11 cellular contexts compared by ENCODE assay signal in the genomic region with DNA sequence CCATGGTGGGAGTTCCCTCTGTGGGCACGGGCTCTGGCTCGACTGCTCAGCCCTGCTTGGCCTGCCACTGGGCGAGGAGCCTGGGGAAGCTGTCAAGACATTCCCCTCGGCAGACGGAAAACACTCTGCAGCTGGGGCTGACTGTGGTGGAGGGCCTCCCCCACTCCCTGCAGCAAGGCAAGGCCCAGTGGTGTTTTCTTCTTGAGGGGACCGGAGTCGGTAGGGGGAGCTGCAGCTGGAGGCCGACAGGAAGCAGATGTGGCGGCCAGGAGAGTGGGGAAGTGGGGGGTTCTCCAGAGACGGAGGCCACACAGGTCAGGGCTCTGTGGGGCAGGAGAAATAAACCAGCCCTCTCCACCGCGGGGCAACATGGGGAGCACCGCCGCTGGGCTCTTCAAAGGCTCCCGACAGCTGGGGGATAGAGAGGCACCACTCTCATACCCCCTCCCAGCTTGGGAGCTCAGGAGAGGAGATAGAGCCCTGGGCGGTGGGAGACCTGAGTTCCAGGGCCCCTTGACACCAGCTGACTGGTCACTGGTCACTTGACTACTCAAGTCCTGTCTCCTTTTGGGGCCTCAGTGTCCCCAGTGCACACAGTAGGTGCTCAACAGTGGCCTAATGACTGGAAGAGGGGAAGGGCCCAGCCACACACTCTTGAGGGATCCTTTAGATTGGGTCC. TPM values are rescaled to one million over a fixed set of nuclear protein-coding genes. Genes with fewer than 3 reads are reported as not detected.
DNase-seq lines count a peak whose midpoint lies in the region; ATAC-seq lines count a peak whose summit lies in the region.
"Had no signal": no experiment of that assay in that cellular context is flagged by ENCODE, and none has a peak within 500 bp of the region (broad histone marks: within the 10 kb centered on the region; RNA-seq: fewer than 3 reads in every experiment).

No MANE protein-coding gene starts in this region.

- no peaks in the 10 kb centered on the region for H3K4me1 Mint-ChIP-seq in activated CD8-positive, alpha-beta memory T cell treated with anti-CD3 and anti-CD28 coated beads, Interleukin-2, amount 10 ng/mL, durations not matched to agents 7 days and 5 days

- in situ Hi-C loops in G401 (cut with HindIII; ENCODE audit: low sequenced_read_pairs) = no loop called here

- CTCF ChIA-PET in activated CD8-positive, alpha-beta memory T cell treated with anti-CD3 and anti-CD28 coated beads, Interleukin-2, amount 10 ng/mL, durations not matched to agents 7 days and 5 days (lab: Charles Lee) = interaction anchor here (0.7 to 1.7 kb wide), 4 partner anchors 10 to 97 kb away, joined by 3 to 9 read pairs (median 4); no protein-coding TSS in a partner anchor

- no peaks in the 10 kb centered on the region for H3K36me3 Mint-ChIP-seq in activated CD8-positive, alpha-beta memory T cell treated with anti-CD3 and anti-CD28 coated beads, Interleukin-2, amount 10 ng/mL, durations not matched to agents 7 days and 5 days
- H3K36me3 Mint-ChIP-seq: naive thymus-derived CD8-positive, alpha-beta T cell had no signal

- H3K4me3 Mint-ChIP-seq in activated CD8-positive, alpha-beta memory T cell treated with anti-CD3 and anti-CD28 coated beads, Interleukin-2, amount 10 ng/mL, durations not matched to agents 7 days and 5 days = no peak overlapping the region
- H3K4me3 Mint-ChIP-seq: naive thymus-derived CD8-positive, alpha-beta T cell had no signal

- H3K27ac Mint-ChIP-seq in activated CD8-positive, alpha-beta memory T cell treated with anti-CD3 and anti-CD28 coated beads, Interleukin-2, amount 10 ng/mL, durations not matched to agents 7 days and 5 days = no peak overlapping the region

- H3K9me3 Mint-ChIP-seq in activated CD8-positive, alpha-beta memory T cell treated with anti-CD3 and anti-CD28 coated beads, Interleukin-2, amount 10 ng/mL, durations not matched to agents 7 days and 5 days (ENCODE audit: low read depth) = no peaks in the 10 kb centered on the region
- H3K9me3 Mint-ChIP-seq: naive thymus-derived CD8-positive, alpha-beta T cell had no signal

- no peaks in the 10 kb centered on the region for H3K27me3 Mint-ChIP-seq in activated CD8-positive, alpha-beta memory T cell treated with anti-CD3 and anti-CD28 coated beads, Interleukin-2, amount 10 ng/mL, durations not matched to agents 7 days and 5 days
- H3K27me3 Mint-ChIP-seq: naive thymus-derived CD8-positive, alpha-beta T cell had no signal

- no peak for ATAC-seq in activated CD8-positive, alpha-beta memory T cell treated with anti-CD3 and anti-CD28 coated beads, Interleukin-2, amount 10 ng/mL, durations not matched to agents 7 days and 5 days
- ATAC-seq: esophagus mucosa; naive thymus-derived CD8-positive, alpha-beta T cell; PC-3 had no signal

- H3K27ac ChIP-seq in layer of hippocampus (ENCODE audit: low read depth, low read length) = peak overlapping the region; percentile 53
- peak overlapping the region; percentile 38 for H3K27ac ChIP-seq in temporal lobe (ENCODE audit: low read depth, low read length)

- peak; percentile 52 for DNase-seq in activated CD8-positive, alpha-beta memory T cell treated with anti-CD3 and anti-CD28 coated beads for 24 hours
- no peak for DNase-seq in activated CD8-positive, alpha-beta memory T cell treated with anti-CD3 and anti-CD28 coated beads, Interleukin-2, amount 10 ng/mL, durations not matched to agents 7 days and 5 days
- DNase-seq in activated CD8-positive, alpha-beta memory T cell treated with anti-CD3 and anti-CD28 coated beads, Interleukin-2, amount 50 U/mL, for 4 hours = peak; percentile 13
- no peak for DNase-seq in G401 (ENCODE audit: low spot score)
- DNase-seq in D341Med (ENCODE audit: low spot score) = no peak
- DNase-seq in NCI-H1092 (lab: John Stamatoyannopoulos, UW) = no peak
- DNase-seq: PC-3 had no signal

- H3K27me3 ChIP-seq in layer of hippocampus (ENCODE audit: control insufficient read depth, insufficient read depth, low read length) = no peaks in the 10 kb centered on the region

RNA-seq across cellular contexts. Expression of gene PPIF, which starts 43.4 kb away (rescaled TPM):
- total RNA-seq in activated CD8-positive, alpha-beta memory T cell treated with anti-CD3 and anti-CD28 coated beads, Interleukin-2, amount 10 ng/mL, durations not matched to agents 7 days and 5 days = 100 to 1,000 TPM; 119 to 144 TPM
- total RNA-seq in temporal lobe = 9.8 TPM
- 58.4 and 66.1 TPM in 2 replicates for total RNA-seq in G401 (2014; rRNA removed; shearing (Covaris generic))

RNA-seq across cellular contexts. Expression of gene ZCCHC24, which starts 54.7 kb away (rescaled TPM):
- total RNA-seq in activated CD8-positive, alpha-beta memory T cell treated with anti-CD3 and anti-CD28 coated beads, Interleukin-2, amount 10 ng/mL, durations not matched to agents 7 days and 5 days = 1 to 10 TPM; 2.4 to 3.1 TPM
- 5.7 TPM for total RNA-seq in temporal lobe
- total RNA-seq in G401 (2014; rRNA removed; shearing (Covaris generic)) = 6.8 and 10.8 TPM in 2 replicates

Comparison
In these comparisons a context has a peak if more than half of its experiments do, and no peak if none do; other contexts are left out.
1. DNase-seq: peak in activated CD8-positive, alpha-beta memory T cell treated with anti-CD3 and anti-CD28 coated beads for 24 hours (single experiment) and activated CD8-positive, alpha-beta memory T cell treated with anti-CD3 and anti-CD28 coated beads, Interleukin-2, amount 50 U/mL, for 4 hours (single experiment); none in activated CD8-positive, alpha-beta memory T cell treated with anti-CD3 and anti-CD28 coated beads, Interleukin-2, amount 10 ng/mL, durations not matched to agents 7 days and 5 days (single experiment), G401 (single experiment), D341Med (single experiment) and NCI-H1092 (single experiment).